Comparison of ENCODE assay signal across 18 cellular contexts in the genomic region with DNA sequence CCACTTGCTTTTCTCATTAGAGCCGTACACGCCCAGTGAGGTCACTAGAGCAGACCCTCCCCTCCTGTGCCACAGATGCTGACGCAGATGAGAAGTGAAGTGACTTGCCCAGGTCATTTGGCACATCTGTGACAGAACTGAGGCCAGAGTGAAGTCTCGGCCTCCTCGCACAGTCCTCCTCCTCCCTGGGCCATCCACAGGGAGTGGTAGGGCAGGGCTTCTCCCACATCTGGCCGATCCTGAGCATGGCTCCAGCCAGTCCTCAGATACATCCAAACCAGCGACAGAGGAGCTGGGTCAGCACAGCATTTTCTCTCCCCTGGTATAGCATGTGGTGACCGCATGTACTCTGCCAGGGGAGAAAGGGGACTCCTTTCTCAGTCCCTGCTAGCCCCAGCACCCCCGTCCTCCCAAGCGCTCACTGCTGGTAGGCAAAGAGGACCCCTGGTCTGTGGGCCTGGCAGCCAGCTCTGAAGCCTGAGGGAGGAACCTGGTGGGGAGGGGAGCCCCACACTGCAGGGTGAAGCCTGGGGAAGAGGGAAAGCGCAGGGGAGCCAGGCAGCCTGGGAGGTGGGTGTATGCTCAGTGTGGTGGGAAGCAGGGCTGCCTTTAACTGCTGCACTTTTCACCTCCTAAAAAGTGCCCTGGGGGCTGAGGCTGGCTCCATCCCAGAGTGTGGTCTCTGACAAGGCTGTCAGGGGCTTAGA. TPM values are rescaled to one million over a fixed set of nuclear protein-coding genes. Genes with fewer than 3 reads are reported as not detected.
A peak's percentile ranks its signal among the peaks of the same experiment; 100 is the strongest.
DNase-seq lines count a peak whose midpoint lies in the region; ATAC-seq and TF ChIP-seq lines count a peak whose summit lies in the region.
"Had no signal": no experiment of that assay in that cellular context is flagged by ENCODE, and none has a peak within 500 bp of the region (broad histone marks: within the 10 kb centered on the region; RNA-seq: fewer than 3 reads in every experiment).

No MANE protein-coding gene starts in this region.

- H2AFZ ChIP-seq in osteoblast (ENCODE audit: low read length) = no peak overlapping the region

- H3K79me2 ChIP-seq in osteoblast (ENCODE audit: insufficient read depth, low read length) = no peaks in the 10 kb centered on the region

- H3K4me3 ChIP-seq in osteoblast (ENCODE audit: insufficient read depth, low read length) (no peak overlapping the region), lower leg skin (ENCODE audit: low read depth, poor library complexity, severe bottlenecking) (no peak overlapping the region)
- H3K4me3 ChIP-seq: GM12878, K562 had no signal

- no peak for TF ChIP-seq POLR2A in lower leg skin (IDR thresholded peaks at IDR 0.05)

- no peaks in the 10 kb centered on the region for H3K36me3 ChIP-seq in osteoblast (ENCODE audit: insufficient read depth, low read length)

- H3K27me3 ChIP-seq in osteoblast (ENCODE audit: insufficient read depth, low read length) = no peaks in the 10 kb centered on the region

- no peaks in the 10 kb centered on the region for H4K20me1 ChIP-seq in osteoblast (ENCODE audit: insufficient read depth, low read length)

- H3K27ac Mint-ChIP-seq in progenitor cell of endocrine pancreas = no peak overlapping the region

- H3K9me3 ChIP-seq in osteoblast (ENCODE audit: low read depth, low read length) = no peaks in the 10 kb centered on the region

- H3K4me1 Mint-ChIP-seq in progenitor cell of endocrine pancreas (ENCODE audit: low read depth) = peaks cover 7% of the 10 kb centered on the region

- 86 to 87% methylated on average over 11 of the region's 11 CpGs for WGBS in lower leg skin, 2 donors

- no peak for TF ChIP-seq CTCF in osteoblast (IDR thresholded peaks at IDR 0.05; ENCODE audit: extremely low read depth, low read depth, low read length)
- no peak for TF ChIP-seq CTCF in lower leg skin (IDR thresholded peaks at IDR 0.05)
- TF ChIP-seq CTCF in progenitor cell of endocrine pancreas (IDR thresholded peaks at IDR 0.05; ENCODE audit: unreplicated experiment) = no peak

- no peak overlapping the region for H3K27ac ChIP-seq in osteoblast (ENCODE audit: low read depth, low read length)

- H3K9me3 Mint-ChIP-seq in progenitor cell of endocrine pancreas (ENCODE audit: low read depth) = no peaks in the 10 kb centered on the region
- H3K9me3 Mint-ChIP-seq: CD4-positive, CD25-positive, alpha-beta regulatory T cell had no signal

- DNase-seq in ELF-1 (ENCODE audit: low read depth, low spot score) = peak; percentile 85
- DNase-seq in RPMI7951 (ENCODE audit: low read depth) = peak; percentile 36
- DNase-seq in left ventricle myocardium superior = no peak
- peak; percentile 78 for DNase-seq in osteoblast (ENCODE audit: insufficient read length, low spot score, missing footprints)
- no peak for DNase-seq in HuH-7.5 (ENCODE audit: low spot score)
- DNase-seq in lower leg skin (ENCODE audit: low spot score in 2 of 2) = no peak
- no peak for DNase-seq in progenitor cell of endocrine pancreas (ENCODE audit: low spot score, unreplicated experiment)
- DNase-seq: AML-193; CD4-positive, CD25-positive, alpha-beta regulatory T cell; NCI-H146; NCI-H2227 treated with DMSO at 0.1 percent for 48 hours; NCI-H526 treated with DMSO at 0.1 percent for 48 hours; NK-92 treated with Interleukin-12 subunit alpha and Interleukin-12 subunit beta, amount 100 ng/mL, for 24 hours; OCI-M1 had no signal

- peaks cover 1% of the 10 kb centered on the region for H3K36me3 Mint-ChIP-seq in progenitor cell of endocrine pancreas (ENCODE audit: insufficient read depth)

- H3K4me3 Mint-ChIP-seq in progenitor cell of endocrine pancreas (ENCODE audit: low read depth) = no peak overlapping the region
- H3K4me3 Mint-ChIP-seq: CD4-positive, CD25-positive, alpha-beta regulatory T cell had no signal

- H3K4me1 ChIP-seq in osteoblast (ENCODE audit: insufficient read depth, low read length) = peaks cover under 1% of the 10 kb centered on the region

- H3K27me3 Mint-ChIP-seq in progenitor cell of endocrine pancreas = peaks cover 19% of the 10 kb centered on the region

- H3K4me2 ChIP-seq in osteoblast (ENCODE audit: insufficient read depth, low read length) = no peak overlapping the region

- peak; percentile 55 for ATAC-seq in left ventricle myocardium superior
- ATAC-seq: GM12878, HCT116, K562 had no signal

- intact Hi-C loops in left ventricle myocardium superior (cut with micrococcal nuclease) = loop anchor here (10.0 kb wide), 1 partner anchor 380 kb away; no protein-coding TSS in a partner anchor
- intact Hi-C loops in lower leg skin (cut with DNase I; ENCODE audit: low total_unique reads) = no loop called here

RNA-seq across cellular contexts. Expression of gene TBX2, which starts 15.1 kb away (rescaled TPM):
- total RNA-seq in RPMI7951 (2014; rRNA removed; shearing (Covaris generic)) = 20.9 and 24.9 TPM in 2 replicates
- total RNA-seq in left ventricle myocardium superior (9.1 TPM), osteoblast (10.3 and 11.6 TPM in 2 replicates), lower leg skin (1 to 10 TPM in 3 of 4 donors, under 1 TPM in 1; 0.25 to 9.1 (median 5.7) TPM), progenitor cell of endocrine pancreas (1.1 and 3.6 TPM in 2 replicates)
- total RNA-seq: A673; CD4-positive, CD25-positive, alpha-beta regulatory T cell had no signal

Comparison
In these comparisons a context has a peak if more than half of its experiments do, and no peak if none do; other contexts are left out.
1. DNase-seq: peak in ELF-1 (single experiment), RPMI7951 (single experiment) and osteoblast (single experiment); none in left ventricle myocardium superior (single experiment), HuH-7.5 (single experiment), lower leg skin (0 of 2) and progenitor cell of endocrine pancreas (single experiment).